In the genomic region with DNA sequence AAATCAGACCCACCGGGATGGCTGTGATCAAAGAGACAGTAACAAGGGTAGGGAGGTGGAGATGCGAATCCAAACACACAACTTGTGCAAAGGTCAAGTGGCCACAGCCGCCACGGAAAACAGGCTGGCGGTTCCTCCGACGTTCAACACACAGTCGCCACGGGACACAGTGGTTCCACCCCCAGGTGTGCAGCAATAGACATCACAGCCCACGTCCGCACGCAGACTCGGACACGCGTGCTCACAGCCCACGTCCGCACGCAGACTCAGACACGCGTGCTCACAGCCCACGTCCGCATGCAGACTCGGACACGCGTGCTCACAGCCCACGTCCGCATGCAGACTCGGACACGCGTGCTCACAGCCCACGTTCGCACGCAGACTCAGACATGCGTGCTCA, we compare ENCODE assay signal across 16 cellular contexts.
DNase-seq lines count a peak whose midpoint lies in the region; ATAC-seq and TF ChIP-seq lines count a peak whose summit lies in the region.
"Had no signal": no experiment of that assay in that cellular context is flagged by ENCODE, and none has a peak within 500 bp of the region (broad histone marks: within the 10 kb centered on the region; RNA-seq: fewer than 3 reads in every experiment).

No MANE protein-coding gene starts in this region.

- peak overlapping the region; percentile 18; the same call in 1 of the 2 replicates for H3K9ac ChIP-seq in BLaER1

- no peak for DNase-seq in RWPE1 (ENCODE audit: low spot score)
- DNase-seq in right cardiac atrium, result peak in 2 of 3 donors; percentile 55
- DNase-seq in epidermal melanocyte (ENCODE audit: insufficient read length, low spot score), result no peak
- DNase-seq in DMS153 (lab: John Stamatoyannopoulos, UW), result no peak
- DNase-seq: activated CD4-positive, alpha-beta T cell treated with anti-CD3 and anti-CD28 coated beads, Interleukin-2, amount 50 U/mL, for 4 hours; MG63; NCI-H2107; RPMI8226; stimulated activated naive CD8-positive, alpha-beta T cell treated with anti-CD3 and anti-CD28 coated beads, Interleukin-15, Interleukin-2, amounts not matched to agents 100 U/mL and 50 U/mL, for 24 hours had no signal

- no peaks in the 10 kb centered on the region for H3K9me3 ChIP-seq in BLaER1
- no peaks in the 10 kb centered on the region for H3K9me3 ChIP-seq in right cardiac atrium (ENCODE audit: control insufficient read depth, low read length)
- H3K9me3 ChIP-seq: heart left ventricle, left lung, MG63, right lobe of liver had no signal

- intact Hi-C loops in right cardiac atrium (cut with DNase I), result loop anchor here in 1 of 4 donors (10.0 kb wide), 1 partner anchor 62 kb away; no protein-coding TSS in a partner anchor

- TF ChIP-seq CTCF in RWPE1 (conservative IDR thresholded peaks at IDR 0.05; ENCODE audit: low read depth), result no peak

- WGBS in right cardiac atrium, result 96% methylated on average over 34 of the region's 34 CpGs

- H3K36me3 ChIP-seq in BLaER1, result peaks cover 15% of the 10 kb centered on the region; the same call in 1 of the 2 replicates
- H3K36me3 ChIP-seq: heart left ventricle, left lung, right lobe of liver had no signal

- H3K4me1 ChIP-seq in BLaER1 (peaks cover 100% of the 10 kb centered on the region), right cardiac atrium (ENCODE audit: control insufficient read depth, insufficient read depth, low read length) (peaks cover 4% of the 10 kb centered on the region)

- POLR2A ChIA-PET in RWPE1 (lab: Yijun Ruan, JAX; ENCODE audit: low non-redundant PET), result no interaction called here

- H4K20me1 ChIP-seq in BLaER1, result peaks cover 86% of the 10 kb centered on the region

- H3K27ac ChIP-seq in BLaER1 (peak overlapping the region; percentile 80), RWPE1 (peak overlapping the region; percentile 100), right cardiac atrium (ENCODE audit: low read length) (no peak overlapping the region), skin epidermis (peak overlapping the region in 14 of 21 experiments; percentile 11 to 97 (median 45))
- H3K27ac ChIP-seq: right lobe of liver had no signal

- ATAC-seq in right cardiac atrium (no peak), esophagus mucosa (no peak), HG02763 (IDR thresholded peaks at IDR 0.05; ENCODE audit: unreplicated experiment) (no peak)
- ATAC-seq: heart left ventricle; left lung; right lobe of liver; stimulated activated naive CD8-positive, alpha-beta T cell treated with anti-CD3 and anti-CD28 coated beads, Interleukin-15, Interleukin-2, amounts not matched to agents 100 U/mL and 50 U/mL, for 24 hours had no signal

- H3K4me3 ChIP-seq in BLaER1 (peak overlapping the region; percentile 22; the same call in 1 of the 2 replicates), right cardiac atrium (ENCODE audit: low read length) (no peak overlapping the region), skin epidermis (no peak overlapping the region)
- H3K4me3 ChIP-seq: heart left ventricle, left lung, MG63, right lobe of liver had no signal

- CTCF ChIA-PET in RWPE1 (lab: Yijun Ruan, JAX), result no interaction called here

- H3K4me2 ChIP-seq in BLaER1, result peak overlapping the region; percentile 84

- H3K27me3 ChIP-seq in BLaER1, result no peaks in the 10 kb centered on the region
- H3K27me3 ChIP-seq in right cardiac atrium (ENCODE audit: control insufficient read depth, insufficient read depth), result no peaks in the 10 kb centered on the region
- H3K27me3 ChIP-seq: heart left ventricle, left lung, MG63, right lobe of liver had no signal

Comparison
In these comparisons a context has a peak if more than half of its experiments do, and no peak if none do; other contexts are left out.
1. DNase-seq: peak in right cardiac atrium (2 of 3); none in RWPE1 (single experiment), epidermal melanocyte (single experiment) and DMS153 (single experiment).